In genomic region chr16:1721372-1721771, GRCh38 we compare ENCODE assay signal across 12 cellular contexts. TPM values are rescaled to one million over a fixed set of nuclear protein-coding genes. Genes with fewer than 3 reads are reported as not detected.
DNase-seq lines count a peak whose midpoint lies in the region; ATAC-seq and TF ChIP-seq lines count a peak whose summit lies in the region.
"Had no signal": no experiment of that assay in that cellular context is flagged by ENCODE, and none has a peak within 500 bp of the region (broad histone marks: within the 10 kb centered on the region; RNA-seq: fewer than 3 reads in every experiment).

No MANE protein-coding gene starts in this region.

- H3K36me3 ChIP-seq in GM23248 (ENCODE audit: low read depth) (no peaks in the 10 kb centered on the region; the same call in 1 of the 2 replicates), Panc1 (ENCODE audit: control insufficient read depth, insufficient read depth, low read length) (no peaks in the 10 kb centered on the region), esophagus muscularis mucosa (peaks cover 13 to 22% (median 19%) of the 10 kb centered on the region in 4 donors), stomach (peaks cover 7 to 23% (median 22%) of the 10 kb centered on the region in 4 donors)

- no peak overlapping the region for H3K4me2 ChIP-seq in GM23248 (ENCODE audit: unreplicated experiment)

- H3K4me1 ChIP-seq in GM23248 (ENCODE audit: insufficient read depth) (peaks cover 13% of the 10 kb centered on the region), Panc1 (ENCODE audit: control insufficient read depth, insufficient read depth, low read length) (peaks cover 58% of the 10 kb centered on the region), esophagus muscularis mucosa (peaks cover 28 to 42% (median 32%) of the 10 kb centered on the region in 4 donors), stomach (peaks cover 27 to 54% (median 37%) of the 10 kb centered on the region in 4 donors)

- no TSS peak for BruUV-seq in Panc1 (replicated peaks; lab: Mats Ljungman, UMichigan)

- H3K27ac ChIP-seq in GM23248 (peak overlapping the region; percentile 50; the same call in 1 of the 2 replicates), Panc1 (ENCODE audit: low read length) (peak overlapping the region; percentile 91), esophagus muscularis mucosa (replicated peaks in 1 of 4) (peak overlapping the region; percentile 42 to 54 (median 50)), stomach (peak overlapping the region in 4 of 5 donors; percentile 44 to 86 (median 77))
- H3K27ac ChIP-seq: WERI-Rb-1 had no signal

- no peak overlapping the region for H2AFZ ChIP-seq in GM23248

- intact Hi-C loops in Panc1 (cut with micrococcal nuclease; ENCODE audit: unreplicated experiment), result no loop called here
- intact Hi-C loops in esophagus muscularis mucosa (cut with DNase I), result no loop called here
- intact Hi-C loops in stomach (cut with DNase I; ENCODE audit: low total_unique reads), result no loop called here

- H4K20me1 ChIP-seq in GM23248 (ENCODE audit: insufficient read depth), result peaks cover 3% of the 10 kb centered on the region

- H3K27me3 ChIP-seq in GM23248 (replicated peaks; ENCODE audit: insufficient read depth) (no peaks in the 10 kb centered on the region), Panc1 (ENCODE audit: control insufficient read depth, insufficient read depth, low read length) (no peaks in the 10 kb centered on the region), esophagus muscularis mucosa (no peaks in the 10 kb centered on the region), stomach (no peaks in the 10 kb centered on the region)
- H3K27me3 ChIP-seq: gastroesophageal sphincter had no signal

- H3K9me3 ChIP-seq in GM23248 (ENCODE audit: low read depth), result no peaks in the 10 kb centered on the region
- no peaks in the 10 kb centered on the region for H3K9me3 ChIP-seq in Panc1 (ENCODE audit: control insufficient read depth, insufficient read depth, low read depth, low read length)
- no peaks in the 10 kb centered on the region for H3K9me3 ChIP-seq in esophagus muscularis mucosa
- H3K9me3 ChIP-seq in stomach, result no peaks in the 10 kb centered on the region
- H3K9me3 ChIP-seq: gastroesophageal sphincter had no signal

- DNase-seq in GM23248, result no peak
- DNase-seq in Panc1 (ENCODE audit: low read depth, low spot score), result no peak
- no peak for DNase-seq in esophagus muscularis mucosa (ENCODE audit: extremely low spot score)
- no peak for DNase-seq in stomach
- no peak for DNase-seq in cerebellar nuclear complex (lab: John Stamatoyannopoulos, UW)
- DNase-seq: endodermal cell, mesendoderm, NCI-H1105 treated with DMSO at 0.1 percent for 48 hours, WERI-Rb-1 had no signal

- TF ChIP-seq POLR2A in esophagus muscularis mucosa (IDR thresholded peaks at IDR 0.05; ENCODE audit: low read depth) (no peak), stomach (IDR thresholded peaks at IDR 0.05) (no peak)

- H3K9me2 ChIP-seq in GM23248 (ENCODE audit: insufficient read depth), result no peaks in the 10 kb centered on the region

- POLR2A ChIA-PET in Panc1 (lab: Charles Lee), result interaction anchor here (0.6 kb wide), 1 partner anchor 419 kb away, joined by 9 read pairs; no protein-coding TSS in a partner anchor

- H3K9ac ChIP-seq in GM23248, result no peak overlapping the region

- peak; percentile 1 for ATAC-seq in Panc1
- no peak for ATAC-seq in GM18498 (IDR thresholded peaks at IDR 0.05; ENCODE audit: unreplicated experiment)
- ATAC-seq in HG03469 (IDR thresholded peaks at IDR 0.05; ENCODE audit: unreplicated experiment), result no peak

- TF ChIP-seq CTCF in Panc1 (IDR thresholded peaks at IDR 0.05) (no peak), esophagus muscularis mucosa (IDR thresholded peaks at IDR 0.05) (no peak), stomach (IDR thresholded peaks at IDR 0.05) (no peak)

- CTCF ChIA-PET in Panc1 (lab: Charles Lee), result no interaction called here

- TF ChIP-seq EP300 in esophagus muscularis mucosa (IDR thresholded peaks at IDR 0.05), result no peak
- no peak for TF ChIP-seq EP300 in stomach (IDR thresholded peaks at IDR 0.05)

- 88 to 90% methylated on average over 9 of the region's 9 CpGs for WGBS in GM23248 (ENCODE audit: low coverage in 1 of 2, low lambda C conversion rate in 2 of 2, missing lambda C conversion rate in 2 of 2), 2 experiments
- 91% methylated on average over 9 of the region's 9 CpGs for WGBS in esophagus muscularis mucosa
- WGBS in stomach, 5 donors, result 91 to 94% (median 94%) methylated on average over 9 of the region's 9 CpGs

- peaks cover 4% of the 10 kb centered on the region; the same call in 1 of the 2 replicates for H3F3A ChIP-seq in GM23248 (ENCODE audit: insufficient read depth)

- H3K4me3 ChIP-seq in GM23248 (no peak overlapping the region), Panc1 (ENCODE audit: low read depth in 2 of 2, low read length in 2 of 2) (no peak overlapping the region), esophagus muscularis mucosa (no peak overlapping the region), stomach (no peak overlapping the region)
- H3K4me3 ChIP-seq: gastroesophageal sphincter had no signal

- peaks cover 96% of the 10 kb centered on the region for H3K79me2 ChIP-seq in GM23248 (ENCODE audit: insufficient read depth)

- in situ Hi-C loops in GM23248 (cut with MboI), result no loop called here
- in situ Hi-C loops in Panc1 (cut with HindIII; ENCODE audit: low pct_unique_long_range_greater_than_20kb, low sequenced_read_pairs), result no loop called here

RNA-seq across cellular contexts. Expression of gene MAPK8IP3, which starts 15.4 kb away (rescaled TPM):
- total RNA-seq in GM23248 (2014; rRNA removed; shearing (Covaris generic)), result 28.3 and 58.9 TPM in 2 replicates
- 9.1 and 10.0 TPM in 2 replicates for polyA plus RNA-seq in GM23248 (2016; fragmentation: Nextera tagmentation; extraction: Ambion mirVana)
- total RNA-seq in Panc1 (2021; ENCODE audit: unreplicated experiment), result 108 TPM
- 113 TPM for polyA plus RNA-seq in Panc1 (2012; ENCODE audit: insufficient read length)
- total RNA-seq in esophagus muscularis mucosa, result 10 to 100 TPM; 21.5 to 36.2 (median 28.5) TPM
- total RNA-seq in stomach, result 100 to 1,000 TPM in 3 of 5 donors, 10 to 100 TPM in 2; 42.6 to 320 (median 133) TPM
- polyA plus RNA-seq in stomach, result 10 to 100 TPM; 10.1 to 38.9 (median 29.9) TPM

RNA-seq across cellular contexts. Expression of gene JPT2, which starts 43.3 kb away (rescaled TPM):
- total RNA-seq in GM23248 (2014; rRNA removed; shearing (Covaris generic)), result 51.8 and 55.9 TPM in 2 replicates
- polyA plus RNA-seq in GM23248 (2016; fragmentation: Nextera tagmentation; extraction: Ambion mirVana) (6.5 and 8.0 TPM in 2 replicates), stomach (10 to 100 TPM; 24.3 to 34.4 (median 24.4) TPM)
- total RNA-seq in Panc1 (2021; ENCODE audit: unreplicated experiment) (200 TPM), esophagus muscularis mucosa (10 to 100 TPM; 20.8 to 57.5 (median 38.2) TPM), stomach (100 to 1,000 TPM in 1 of 5 donors, 10 to 100 TPM in 4; 13.4 to 118 (median 49.3) TPM)
- polyA plus RNA-seq in Panc1 (2012; ENCODE audit: insufficient read length), result 144 TPM

RNA-seq across cellular contexts. Expression of gene NME3, which starts 50.0 kb away (rescaled TPM):
- 45.3 and 57.7 TPM in 2 replicates for total RNA-seq in GM23248 (2014; rRNA removed; shearing (Covaris generic))
- 50.8 and 55.4 TPM in 2 replicates for polyA plus RNA-seq in GM23248 (2016; fragmentation: Nextera tagmentation; extraction: Ambion mirVana)
- total RNA-seq in Panc1 (2021; ENCODE audit: unreplicated experiment), result 117 TPM
- 233 TPM for polyA plus RNA-seq in Panc1 (2012; ENCODE audit: insufficient read length)
- total RNA-seq in esophagus muscularis mucosa, result 100 to 1,000 TPM in 1 of 4 donors, 10 to 100 TPM in 3; 64.8 to 101 (median 83.7) TPM
- 100 to 1,000 TPM in 2 of 5 donors, 10 to 100 TPM in 3; 18.7 to 420 (median 52.1) TPM for total RNA-seq in stomach
- polyA plus RNA-seq in stomach, result 100 to 1,000 TPM; 116 to 194 (median 135) TPM

RNA-seq across cellular contexts. Expression of gene EME2, which starts 51.2 kb away (rescaled TPM):
- total RNA-seq in GM23248 (2014; rRNA removed; shearing (Covaris generic)), result 9.3 and 12.3 TPM in 2 replicates
- polyA plus RNA-seq in GM23248 (2016; fragmentation: Nextera tagmentation; extraction: Ambion mirVana), result 3.1 and 3.9 TPM in 2 replicates
- 53.4 TPM for total RNA-seq in Panc1 (2021; ENCODE audit: unreplicated experiment)
- polyA plus RNA-seq in Panc1 (2012; ENCODE audit: insufficient read length), result 37.7 TPM
- total RNA-seq in esophagus muscularis mucosa, result 10 to 100 TPM in 1 of 4 donors, 1 to 10 TPM in 3; 5.5 to 10.4 (median 6.5) TPM
- total RNA-seq in stomach, result 10 to 100 TPM in 4 of 5 donors, 1 to 10 TPM in 1; 8.8 to 94.1 (median 34.4) TPM
- 1 to 10 TPM; 2.6 to 7.9 (median 6.9) TPM for polyA plus RNA-seq in stomach

RNA-seq across cellular contexts. Expression of gene MRPS34, which starts 51.6 kb away (rescaled TPM):
- 96.5 and 99.4 TPM in 2 replicates for total RNA-seq in GM23248 (2014; rRNA removed; shearing (Covaris generic))
- polyA plus RNA-seq in GM23248 (2016; fragmentation: Nextera tagmentation; extraction: Ambion mirVana) (113 and 119 TPM in 2 replicates), stomach (100 to 1,000 TPM; 120 to 155 (median 126) TPM)
- total RNA-seq in Panc1 (2021; ENCODE audit: unreplicated experiment) (187 TPM), esophagus muscularis mucosa (10 to 100 TPM; 47.1 to 75.2 (median 64.2) TPM), stomach (100 to 1,000 TPM in 1 of 5 donors, 10 to 100 TPM in 4; 21.1 to 204 (median 64.7) TPM)
- polyA plus RNA-seq in Panc1 (2012; ENCODE audit: insufficient read length), result 283 TPM
